Comparison of ENCODE assay signal across 20 cellular contexts in the genomic region with DNA sequence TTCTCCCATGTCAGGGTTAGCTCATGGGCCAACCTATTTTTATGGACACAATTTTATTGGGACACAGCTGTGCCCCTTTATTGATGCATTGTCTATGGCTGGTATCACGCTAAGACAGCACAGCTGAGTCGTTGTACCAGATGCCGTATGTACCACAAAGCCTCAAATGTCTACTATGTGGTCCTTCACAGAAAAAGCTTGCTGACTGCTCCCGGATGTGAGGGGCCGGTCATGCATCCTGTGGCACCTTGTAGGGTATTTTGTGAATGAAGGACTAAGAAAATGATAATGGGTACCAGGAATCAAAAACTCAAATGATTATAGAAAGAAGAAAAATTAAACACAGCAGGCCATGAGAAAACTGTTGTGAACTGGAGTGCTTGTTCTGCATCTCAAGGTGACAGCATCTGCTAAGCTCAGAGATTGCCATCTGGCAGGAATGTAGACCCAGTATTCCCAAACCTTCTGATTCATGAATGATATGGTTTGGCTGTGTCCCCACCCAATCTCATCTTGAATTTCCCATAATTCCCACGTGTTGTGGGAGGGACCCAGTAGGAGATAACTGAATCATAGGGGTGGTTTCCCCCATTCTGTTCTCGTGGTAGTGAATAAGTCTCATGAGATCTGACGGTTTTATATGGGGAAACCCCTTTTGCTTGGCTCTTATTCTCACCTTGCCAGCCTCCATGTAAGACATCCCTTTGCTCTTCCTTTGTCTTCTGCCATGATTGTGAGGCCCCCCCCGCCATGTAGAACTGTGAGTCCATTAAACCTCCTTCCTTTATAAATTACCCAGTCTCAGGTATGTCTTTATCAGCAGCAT.
DNase-seq lines count a peak whose midpoint lies in the region; ATAC-seq lines count a peak whose summit lies in the region.
"Had no signal": no experiment of that assay in that cellular context is flagged by ENCODE, and none has a peak within 500 bp of the region (broad histone marks: within the 10 kb centered on the region; RNA-seq: fewer than 3 reads in every experiment).

No MANE protein-coding gene starts in this region.

- H3K9me3 Mint-ChIP-seq in activated naive CD4-positive, alpha-beta T cell treated with anti-CD3 and anti-CD28 coated beads, Interleukin-2, amount 50 U/mL, for 24 hours: no peaks in the 10 kb centered on the region
- H3K9me3 Mint-ChIP-seq in activated T-helper 17 cell treated with anti-CD3 and anti-CD28 coated beads, Interleukin-2, amount 50 U/mL, for 72 hours: no peaks in the 10 kb centered on the region

- peaks cover 63% of the 10 kb centered on the region for H3K4me1 Mint-ChIP-seq in activated naive CD4-positive, alpha-beta T cell treated with anti-CD3 and anti-CD28 coated beads, Interleukin-2, amount 50 U/mL, for 24 hours
- peaks cover 34% of the 10 kb centered on the region for H3K4me1 Mint-ChIP-seq in activated T-helper 17 cell treated with anti-CD3 and anti-CD28 coated beads, Interleukin-2, amount 50 U/mL, for 72 hours

- DNase-seq in NCI-H82 (lab: John Stamatoyannopoulos, UW) (peak; percentile 12), NCI-H82 treated with DMSO at 0.1 percent for 48 hours (lab: John Stamatoyannopoulos, UW; ENCODE audit: unreplicated experiment) (no peak), stromal cell of bone marrow (ENCODE audit: low read depth) (peak; percentile 6), NCI-H1417 treated with DMSO at 0.1 percent for 48 hours (lab: John Stamatoyannopoulos, UW) (no peak)
- DNase-seq in activated naive CD4-positive, alpha-beta T cell (lab: John Stamatoyannopoulos, UW): no peak
- DNase-seq: BE2C; CD4-positive, CD25-positive, alpha-beta regulatory T cell; DMS53; Kasumi-1; MM.1S; NCI-H1092 treated with DMSO at 0.1 percent for 48 hours; NCI-H2081 treated with DMSO at 0.1 percent for 48 hours; NCI-H510A treated with DMSO at 0.1 percent for 48 hours; PC-3; RPMI8226; SHP77 treated with DMSO at 0.1 percent for 48 hours had no signal

- H3K27me3 Mint-ChIP-seq in activated naive CD4-positive, alpha-beta T cell treated with anti-CD3 and anti-CD28 coated beads, Interleukin-2, amount 50 U/mL, for 24 hours: no peaks in the 10 kb centered on the region
- no peaks in the 10 kb centered on the region for H3K27me3 Mint-ChIP-seq in activated T-helper 17 cell treated with anti-CD3 and anti-CD28 coated beads, Interleukin-2, amount 50 U/mL, for 72 hours
- H3K27me3 Mint-ChIP-seq: CD4-positive, CD25-positive, alpha-beta regulatory T cell; IgD-negative memory B cell had no signal

- peaks cover 6% of the 10 kb centered on the region for H3K36me3 Mint-ChIP-seq in activated naive CD4-positive, alpha-beta T cell treated with anti-CD3 and anti-CD28 coated beads, Interleukin-2, amount 50 U/mL, for 24 hours
- no peaks in the 10 kb centered on the region for H3K36me3 Mint-ChIP-seq in activated T-helper 17 cell treated with anti-CD3 and anti-CD28 coated beads, Interleukin-2, amount 50 U/mL, for 72 hours (ENCODE audit: low read depth)
- H3K36me3 Mint-ChIP-seq: CD4-positive, CD25-positive, alpha-beta regulatory T cell had no signal

- peak overlapping the region; percentile 94 for H3K27ac Mint-ChIP-seq in activated naive CD4-positive, alpha-beta T cell treated with anti-CD3 and anti-CD28 coated beads, Interleukin-2, amount 50 U/mL, for 24 hours
- peak overlapping the region; percentile 37 for H3K27ac Mint-ChIP-seq in activated T-helper 17 cell treated with anti-CD3 and anti-CD28 coated beads, Interleukin-2, amount 50 U/mL, for 72 hours
- H3K27ac Mint-ChIP-seq: CD4-positive, CD25-positive, alpha-beta regulatory T cell had no signal

- H3K4me3 Mint-ChIP-seq in activated naive CD4-positive, alpha-beta T cell treated with anti-CD3 and anti-CD28 coated beads, Interleukin-2, amount 50 U/mL, for 24 hours: peak overlapping the region; percentile 23
- H3K4me3 Mint-ChIP-seq in activated T-helper 17 cell treated with anti-CD3 and anti-CD28 coated beads, Interleukin-2, amount 50 U/mL, for 72 hours: peak overlapping the region; percentile 28
- H3K4me3 Mint-ChIP-seq: CD4-positive, CD25-positive, alpha-beta regulatory T cell; IgD-negative memory B cell had no signal

- ATAC-seq in activated T-helper 17 cell treated with anti-CD3 and anti-CD28 coated beads, Interleukin-2, amount 50 U/mL, for 72 hours (replicated peaks): peak; percentile 64
- ATAC-seq in GM21723 (IDR thresholded peaks at IDR 0.05; ENCODE audit: unreplicated experiment): no peak
- ATAC-seq: PC-3 had no signal

Comparison
In these comparisons a context has a peak if more than half of its experiments do, and no peak if none do; other contexts are left out.
1. DNase-seq: peak in NCI-H82 (single experiment) and stromal cell of bone marrow (single experiment); none in NCI-H82 treated with DMSO at 0.1 percent for 48 hours (single experiment), activated naive CD4-positive, alpha-beta T cell (0 of 4) and NCI-H1417 treated with DMSO at 0.1 percent for 48 hours (single experiment).